ENCODE assay signal across 19 cellular contexts in the genomic region with DNA sequence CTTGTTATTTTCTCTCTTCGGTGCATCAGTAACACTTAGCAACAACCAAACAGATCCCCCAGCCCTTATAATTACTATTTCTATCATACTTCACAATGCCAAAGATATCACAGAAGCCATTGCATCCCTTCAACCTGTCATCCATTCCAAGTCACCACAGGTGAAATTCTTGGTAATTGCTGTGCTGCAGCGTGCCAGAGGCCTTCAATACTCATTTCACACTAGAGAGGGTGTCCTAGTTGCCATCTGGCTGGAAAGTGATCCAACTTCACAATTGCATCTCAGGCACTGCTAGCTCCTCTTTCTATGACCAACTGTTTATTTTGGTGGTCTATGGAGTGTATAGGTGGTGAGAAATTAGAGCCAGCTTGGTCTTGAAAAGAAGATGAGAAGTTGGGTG.
"Had no signal": no experiment of that assay in that cellular context is flagged by ENCODE, and none has a peak within 500 bp of the region (broad histone marks: within the 10 kb centered on the region; RNA-seq: fewer than 3 reads in every experiment).

No MANE protein-coding gene starts in this region.

- DNase-seq: activated CD4-positive, alpha-beta memory T cell treated with anti-CD3 and anti-CD28 coated beads, Interleukin-2, amount 10 ng/mL, durations not matched to agents 7 days and 5 days; activated CD4-positive, alpha-beta T cell treated with anti-CD3 and anti-CD28 coated beads for 36 hours; activated CD4-positive, alpha-beta T cell treated with anti-CD3 and anti-CD28 coated beads, Interleukin-2, amount 50 U/mL, for 1 hour; activated gamma-delta T cell; activated naive CD4-positive, alpha-beta T cell treated with anti-CD3 and anti-CD28 coated beads for 36 hours; activated T-cell treated with anti-CD3 and anti-CD28 coated beads for 4 hours; activated T-cell treated with anti-CD3 and anti-CD28 coated beads, Interleukin-2, amount 50 U/mL, for 48 hours; amygdala; brain microvascular endothelial cell; colonic mucosa; MM.1S; NCI-H1105 treated with DMSO at 0.1 percent for 48 hours; NCI-H1436 treated with DMSO at 0.1 percent for 48 hours; NCI-H187; NCI-H526 treated with DMSO at 0.1 percent for 48 hours; PC-9; SHP77 treated with DMSO at 0.1 percent for 48 hours; T-helper 17 cell; T1000 had no signal
